ENCODE assay signal across 1 cellular context in the genomic region with DNA sequence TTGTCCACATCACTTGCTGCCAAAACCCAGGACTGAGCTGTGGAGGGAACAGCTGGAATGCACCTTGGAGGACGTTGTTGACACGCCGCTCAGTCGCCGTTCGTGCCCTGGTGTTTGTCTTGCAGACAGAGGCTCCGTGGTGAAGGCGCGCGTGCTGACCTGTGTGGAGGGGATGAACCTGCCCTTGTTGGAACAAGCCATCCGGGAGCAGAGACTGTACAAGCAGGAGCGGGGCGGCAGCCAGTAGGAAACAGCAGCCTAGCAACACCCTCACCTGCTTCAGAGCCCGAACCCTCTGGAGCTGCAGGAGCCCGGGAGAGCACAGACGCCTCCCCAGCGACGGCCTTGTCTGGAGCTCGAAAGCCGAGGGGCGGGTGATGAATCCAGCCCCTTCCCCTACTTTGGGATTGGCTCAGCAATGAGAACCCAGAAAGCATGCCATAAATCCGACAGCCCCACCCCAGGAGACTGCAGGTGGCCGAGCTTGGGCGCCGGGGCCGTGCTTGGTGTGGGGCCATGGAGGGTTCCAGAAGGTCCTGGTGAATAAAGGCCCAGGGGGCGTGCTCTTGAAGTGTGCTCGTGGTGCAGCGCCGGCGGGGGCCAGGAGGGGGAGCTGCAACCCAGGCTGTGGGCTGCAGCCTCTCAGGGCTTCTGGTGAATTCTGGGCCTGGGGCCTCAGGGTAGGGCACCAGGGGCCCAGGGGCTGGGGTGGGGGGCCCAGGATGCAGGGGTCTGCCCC.
A peak's percentile ranks its signal among the peaks of the same experiment; 100 is the strongest.
TF ChIP-seq lines count a peak whose summit lies in the region.

No MANE protein-coding gene starts in this region.

TF ChIP-seq in HepG2, 621 proteins besides CTCF, POLR2A, EP300 and RAD21 (continued from another document and continues in another):
- TF ChIP-seq, protein P1, sequence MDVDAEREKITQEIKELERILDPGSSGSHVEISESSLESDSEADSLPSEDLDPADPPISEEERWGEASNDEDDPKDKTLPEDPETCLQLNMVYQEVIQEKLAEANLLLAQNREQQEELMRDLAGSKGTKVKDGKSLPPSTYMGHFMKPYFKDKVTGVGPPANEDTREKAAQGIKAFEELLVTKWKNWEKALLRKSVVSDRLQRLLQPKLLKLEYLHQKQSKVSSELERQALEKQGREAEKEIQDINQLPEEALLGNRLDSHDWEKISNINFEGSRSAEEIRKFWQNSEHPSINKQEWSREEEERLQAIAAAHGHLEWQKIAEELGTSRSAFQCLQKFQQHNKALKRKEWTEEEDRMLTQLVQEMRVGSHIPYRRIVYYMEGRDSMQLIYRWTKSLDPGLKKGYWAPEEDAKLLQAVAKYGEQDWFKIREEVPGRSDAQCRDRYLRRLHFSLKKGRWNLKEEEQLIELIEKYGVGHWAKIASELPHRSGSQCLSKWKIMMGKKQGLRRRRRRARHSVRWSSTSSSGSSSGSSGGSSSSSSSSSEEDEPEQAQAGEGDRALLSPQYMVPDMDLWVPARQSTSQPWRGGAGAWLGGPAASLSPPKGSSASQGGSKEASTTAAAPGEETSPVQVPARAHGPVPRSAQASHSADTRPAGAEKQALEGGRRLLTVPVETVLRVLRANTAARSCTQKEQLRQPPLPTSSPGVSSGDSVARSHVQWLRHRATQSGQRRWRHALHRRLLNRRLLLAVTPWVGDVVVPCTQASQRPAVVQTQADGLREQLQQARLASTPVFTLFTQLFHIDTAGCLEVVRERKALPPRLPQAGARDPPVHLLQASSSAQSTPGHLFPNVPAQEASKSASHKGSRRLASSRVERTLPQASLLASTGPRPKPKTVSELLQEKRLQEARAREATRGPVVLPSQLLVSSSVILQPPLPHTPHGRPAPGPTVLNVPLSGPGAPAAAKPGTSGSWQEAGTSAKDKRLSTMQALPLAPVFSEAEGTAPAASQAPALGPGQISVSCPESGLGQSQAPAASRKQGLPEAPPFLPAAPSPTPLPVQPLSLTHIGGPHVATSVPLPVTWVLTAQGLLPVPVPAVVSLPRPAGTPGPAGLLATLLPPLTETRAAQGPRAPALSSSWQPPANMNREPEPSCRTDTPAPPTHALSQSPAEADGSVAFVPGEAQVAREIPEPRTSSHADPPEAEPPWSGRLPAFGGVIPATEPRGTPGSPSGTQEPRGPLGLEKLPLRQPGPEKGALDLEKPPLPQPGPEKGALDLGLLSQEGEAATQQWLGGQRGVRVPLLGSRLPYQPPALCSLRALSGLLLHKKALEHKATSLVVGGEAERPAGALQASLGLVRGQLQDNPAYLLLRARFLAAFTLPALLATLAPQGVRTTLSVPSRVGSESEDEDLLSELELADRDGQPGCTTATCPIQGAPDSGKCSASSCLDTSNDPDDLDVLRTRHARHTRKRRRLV (CRISPR knock-in tag; IDR thresholded peaks at IDR 0.05), result no peak
- peak; percentile 41; the same call in 1 of the 2 replicates for TF ChIP-seq ARNT2 (CRISPR knock-in tag; IDR thresholded peaks at IDR 0.05; ENCODE audit: low read depth)
- TF ChIP-seq ZNF510 (CRISPR knock-in tag; IDR thresholded peaks at IDR 0.05; ENCODE audit: low read depth), result no peak
- peak; percentile 49; the same call in 1 of the 2 replicates for TF ChIP-seq HDAC1 (CRISPR knock-in tag; IDR thresholded peaks at IDR 0.05)
- TF ChIP-seq, protein P2, sequence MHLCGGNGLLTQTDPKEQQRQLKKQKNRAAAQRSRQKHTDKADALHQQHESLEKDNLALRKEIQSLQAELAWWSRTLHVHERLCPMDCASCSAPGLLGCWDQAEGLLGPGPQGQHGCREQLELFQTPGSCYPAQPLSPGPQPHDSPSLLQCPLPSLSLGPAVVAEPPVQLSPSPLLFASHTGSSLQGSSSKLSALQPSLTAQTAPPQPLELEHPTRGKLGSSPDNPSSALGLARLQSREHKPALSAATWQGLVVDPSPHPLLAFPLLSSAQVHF (CRISPR knock-in tag; IDR thresholded peaks at IDR 0.05), result no peak
- no peak for TF ChIP-seq TMF1 (CRISPR knock-in tag; IDR thresholded peaks at IDR 0.05; ENCODE audit: low read depth)
- TF ChIP-seq ZNF549 (CRISPR knock-in tag; IDR thresholded peaks at IDR 0.05), result no peak
- no peak for TF ChIP-seq ZNF180 (CRISPR knock-in tag; IDR thresholded peaks at IDR 0.05; ENCODE audit: borderline replicate concordance, low read depth)
- TF ChIP-seq, protein P3, sequence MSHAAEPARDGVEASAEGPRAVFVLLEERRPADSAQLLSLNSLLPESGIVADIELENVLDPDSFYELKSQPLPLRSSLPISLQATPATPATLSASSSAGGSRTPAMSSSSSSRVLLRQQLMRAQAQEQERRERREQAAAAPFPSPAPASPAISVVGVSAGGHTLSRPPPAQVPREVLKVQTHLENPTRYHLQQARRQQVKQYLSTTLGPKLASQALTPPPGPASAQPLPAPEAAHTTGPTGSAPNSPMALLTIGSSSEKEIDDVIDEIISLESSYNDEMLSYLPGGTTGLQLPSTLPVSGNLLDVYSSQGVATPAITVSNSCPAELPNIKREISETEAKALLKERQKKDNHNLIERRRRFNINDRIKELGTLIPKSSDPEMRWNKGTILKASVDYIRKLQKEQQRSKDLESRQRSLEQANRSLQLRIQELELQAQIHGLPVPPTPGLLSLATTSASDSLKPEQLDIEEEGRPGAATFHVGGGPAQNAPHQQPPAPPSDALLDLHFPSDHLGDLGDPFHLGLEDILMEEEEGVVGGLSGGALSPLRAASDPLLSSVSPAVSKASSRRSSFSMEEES (CRISPR knock-in tag; IDR thresholded peaks at IDR 0.05), result no peak
- TF ChIP-seq, protein P4, sequence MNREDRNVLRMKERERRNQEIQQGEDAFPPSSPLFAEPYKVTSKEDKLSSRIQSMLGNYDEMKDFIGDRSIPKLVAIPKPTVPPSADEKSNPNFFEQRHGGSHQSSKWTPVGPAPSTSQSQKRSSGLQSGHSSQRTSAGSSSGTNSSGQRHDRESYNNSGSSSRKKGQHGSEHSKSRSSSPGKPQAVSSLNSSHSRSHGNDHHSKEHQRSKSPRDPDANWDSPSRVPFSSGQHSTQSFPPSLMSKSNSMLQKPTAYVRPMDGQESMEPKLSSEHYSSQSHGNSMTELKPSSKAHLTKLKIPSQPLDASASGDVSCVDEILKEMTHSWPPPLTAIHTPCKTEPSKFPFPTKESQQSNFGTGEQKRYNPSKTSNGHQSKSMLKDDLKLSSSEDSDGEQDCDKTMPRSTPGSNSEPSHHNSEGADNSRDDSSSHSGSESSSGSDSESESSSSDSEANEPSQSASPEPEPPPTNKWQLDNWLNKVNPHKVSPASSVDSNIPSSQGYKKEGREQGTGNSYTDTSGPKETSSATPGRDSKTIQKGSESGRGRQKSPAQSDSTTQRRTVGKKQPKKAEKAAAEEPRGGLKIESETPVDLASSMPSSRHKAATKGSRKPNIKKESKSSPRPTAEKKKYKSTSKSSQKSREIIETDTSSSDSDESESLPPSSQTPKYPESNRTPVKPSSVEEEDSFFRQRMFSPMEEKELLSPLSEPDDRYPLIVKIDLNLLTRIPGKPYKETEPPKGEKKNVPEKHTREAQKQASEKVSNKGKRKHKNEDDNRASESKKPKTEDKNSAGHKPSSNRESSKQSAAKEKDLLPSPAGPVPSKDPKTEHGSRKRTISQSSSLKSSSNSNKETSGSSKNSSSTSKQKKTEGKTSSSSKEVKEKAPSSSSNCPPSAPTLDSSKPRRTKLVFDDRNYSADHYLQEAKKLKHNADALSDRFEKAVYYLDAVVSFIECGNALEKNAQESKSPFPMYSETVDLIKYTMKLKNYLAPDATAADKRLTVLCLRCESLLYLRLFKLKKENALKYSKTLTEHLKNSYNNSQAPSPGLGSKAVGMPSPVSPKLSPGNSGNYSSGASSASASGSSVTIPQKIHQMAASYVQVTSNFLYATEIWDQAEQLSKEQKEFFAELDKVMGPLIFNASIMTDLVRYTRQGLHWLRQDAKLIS (CRISPR knock-in tag; IDR thresholded peaks at IDR 0.05), result no peak
- 0 out of 2 replicates have a peak, but pooled peaks have one; percentile 75 for TF ChIP-seq ZNF337 (CRISPR knock-in tag; IDR thresholded peaks at IDR 0.05; ENCODE audit: borderline replicate concordance, low read depth)
- 0 out of 2 replicates have a peak, but pooled peaks have one; percentile 56 for TF ChIP-seq KLF12 (CRISPR knock-in tag; IDR thresholded peaks at IDR 0.05; ENCODE audit: borderline replicate concordance)
- TF ChIP-seq PTBP1 (IDR thresholded peaks at IDR 0.05; ENCODE audit: low read depth, low read length, poor library complexity, severe bottlenecking), result no peak
- TF ChIP-seq MTF1 (CRISPR knock-in tag; IDR thresholded peaks at IDR 0.05), result no peak
- TF ChIP-seq REPIN1 (CRISPR knock-in tag; IDR thresholded peaks at IDR 0.05; ENCODE audit: borderline replicate concordance, low read depth), result no peak
- peak; percentile 17; the same call in 1 of the 2 replicates for TF ChIP-seq ZNF143 (CRISPR knock-in tag; IDR thresholded peaks at IDR 0.05)
- TF ChIP-seq, protein P5, sequence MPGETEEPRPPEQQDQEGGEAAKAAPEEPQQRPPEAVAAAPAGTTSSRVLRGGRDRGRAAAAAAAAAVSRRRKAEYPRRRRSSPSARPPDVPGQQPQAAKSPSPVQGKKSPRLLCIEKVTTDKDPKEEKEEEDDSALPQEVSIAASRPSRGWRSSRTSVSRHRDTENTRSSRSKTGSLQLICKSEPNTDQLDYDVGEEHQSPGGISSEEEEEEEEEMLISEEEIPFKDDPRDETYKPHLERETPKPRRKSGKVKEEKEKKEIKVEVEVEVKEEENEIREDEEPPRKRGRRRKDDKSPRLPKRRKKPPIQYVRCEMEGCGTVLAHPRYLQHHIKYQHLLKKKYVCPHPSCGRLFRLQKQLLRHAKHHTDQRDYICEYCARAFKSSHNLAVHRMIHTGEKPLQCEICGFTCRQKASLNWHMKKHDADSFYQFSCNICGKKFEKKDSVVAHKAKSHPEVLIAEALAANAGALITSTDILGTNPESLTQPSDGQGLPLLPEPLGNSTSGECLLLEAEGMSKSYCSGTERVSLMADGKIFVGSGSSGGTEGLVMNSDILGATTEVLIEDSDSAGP (CRISPR knock-in tag; IDR thresholded peaks at IDR 0.05; ENCODE audit: borderline replicate concordance), result peak; percentile 68
- TF ChIP-seq ZNF709 (CRISPR knock-in tag; IDR thresholded peaks at IDR 0.05), result no peak
- no peak for TF ChIP-seq NCOR1 (IDR thresholded peaks at IDR 0.05; ENCODE audit: borderline replicate concordance, low read length)
- no peak for TF ChIP-seq ZC3H4 (CRISPR knock-in tag; IDR thresholded peaks at IDR 0.05; ENCODE audit: borderline replicate concordance)
- TF ChIP-seq ZNF567 (CRISPR knock-in tag; IDR thresholded peaks at IDR 0.05; ENCODE audit: borderline replicate concordance), result no peak
- no peak for TF ChIP-seq SOX6 (IDR thresholded peaks at IDR 0.05)
- TF ChIP-seq SOX6 (CRISPR knock-in tag; IDR thresholded peaks at IDR 0.05), result no peak; the same call in 1 of the 2 replicates
- TF ChIP-seq NFE2L1 (CRISPR knock-in tag; IDR thresholded peaks at IDR 0.05; ENCODE audit: borderline replicate concordance), result no peak
- no peak for TF ChIP-seq ZNF552 (CRISPR knock-in tag; IDR thresholded peaks at IDR 0.05; ENCODE audit: borderline replicate concordance)
- TF ChIP-seq, protein P6, sequence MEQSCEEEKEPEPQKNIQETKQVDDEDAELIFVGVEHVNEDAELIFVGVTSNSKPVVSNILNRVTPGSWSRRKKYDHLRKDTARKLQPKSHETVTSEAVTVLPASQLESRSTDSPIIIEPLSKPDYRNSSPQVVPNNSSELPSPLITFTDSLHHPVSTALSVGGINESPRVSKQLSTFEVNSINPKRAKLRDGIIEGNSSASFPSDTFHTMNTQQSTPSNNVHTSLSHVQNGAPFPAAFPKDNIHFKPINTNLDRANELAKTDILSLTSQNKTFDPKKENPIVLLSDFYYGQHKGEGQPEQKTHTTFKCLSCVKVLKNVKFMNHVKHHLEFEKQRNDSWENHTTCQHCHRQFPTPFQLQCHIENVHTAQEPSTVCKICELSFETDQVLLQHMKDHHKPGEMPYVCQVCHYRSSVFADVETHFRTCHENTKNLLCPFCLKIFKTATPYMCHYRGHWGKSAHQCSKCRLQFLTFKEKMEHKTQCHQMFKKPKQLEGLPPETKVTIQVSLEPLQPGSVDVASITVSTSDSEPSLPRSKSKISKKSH (CRISPR knock-in tag; IDR thresholded peaks at IDR 0.05; ENCODE audit: borderline replicate concordance), result peak; percentile 60; the same call in 1 of the 2 replicates
- no peak for TF ChIP-seq HOXA5 (CRISPR knock-in tag; IDR thresholded peaks at IDR 0.05)
- TF ChIP-seq, protein P7, sequence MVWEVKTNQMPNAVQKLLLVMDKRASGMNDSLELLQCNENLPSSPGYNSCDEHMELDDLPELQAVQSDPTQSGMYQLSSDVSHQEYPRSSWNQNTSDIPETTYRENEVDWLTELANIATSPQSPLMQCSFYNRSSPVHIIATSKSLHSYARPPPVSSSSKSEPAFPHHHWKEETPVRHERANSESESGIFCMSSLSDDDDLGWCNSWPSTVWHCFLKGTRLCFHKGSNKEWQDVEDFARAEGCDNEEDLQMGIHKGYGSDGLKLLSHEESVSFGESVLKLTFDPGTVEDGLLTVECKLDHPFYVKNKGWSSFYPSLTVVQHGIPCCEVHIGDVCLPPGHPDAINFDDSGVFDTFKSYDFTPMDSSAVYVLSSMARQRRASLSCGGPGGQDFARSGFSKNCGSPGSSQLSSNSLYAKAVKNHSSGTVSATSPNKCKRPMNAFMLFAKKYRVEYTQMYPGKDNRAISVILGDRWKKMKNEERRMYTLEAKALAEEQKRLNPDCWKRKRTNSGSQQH (CRISPR knock-in tag; IDR thresholded peaks at IDR 0.05; ENCODE audit: low read depth), result no peak
- peak; percentile 77 for TF ChIP-seq ZBTB20 (CRISPR knock-in tag; IDR thresholded peaks at IDR 0.05; ENCODE audit: borderline replicate concordance, low read depth)
- TF ChIP-seq, protein P8, sequence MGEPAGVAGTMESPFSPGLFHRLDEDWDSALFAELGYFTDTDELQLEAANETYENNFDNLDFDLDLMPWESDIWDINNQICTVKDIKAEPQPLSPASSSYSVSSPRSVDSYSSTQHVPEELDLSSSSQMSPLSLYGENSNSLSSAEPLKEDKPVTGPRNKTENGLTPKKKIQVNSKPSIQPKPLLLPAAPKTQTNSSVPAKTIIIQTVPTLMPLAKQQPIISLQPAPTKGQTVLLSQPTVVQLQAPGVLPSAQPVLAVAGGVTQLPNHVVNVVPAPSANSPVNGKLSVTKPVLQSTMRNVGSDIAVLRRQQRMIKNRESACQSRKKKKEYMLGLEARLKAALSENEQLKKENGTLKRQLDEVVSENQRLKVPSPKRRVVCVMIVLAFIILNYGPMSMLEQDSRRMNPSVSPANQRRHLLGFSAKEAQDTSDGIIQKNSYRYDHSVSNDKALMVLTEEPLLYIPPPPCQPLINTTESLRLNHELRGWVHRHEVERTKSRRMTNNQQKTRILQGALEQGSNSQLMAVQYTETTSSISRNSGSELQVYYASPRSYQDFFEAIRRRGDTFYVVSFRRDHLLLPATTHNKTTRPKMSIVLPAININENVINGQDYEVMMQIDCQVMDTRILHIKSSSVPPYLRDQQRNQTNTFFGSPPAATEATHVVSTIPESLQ (CRISPR knock-in tag; conservative IDR thresholded peaks at IDR 0.05), result no peak
- TF ChIP-seq, protein P9, sequence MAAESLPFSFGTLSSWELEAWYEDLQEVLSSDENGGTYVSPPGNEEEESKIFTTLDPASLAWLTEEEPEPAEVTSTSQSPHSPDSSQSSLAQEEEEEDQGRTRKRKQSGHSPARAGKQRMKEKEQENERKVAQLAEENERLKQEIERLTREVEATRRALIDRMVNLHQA (CRISPR knock-in tag; IDR thresholded peaks at IDR 0.05), result no peak
- TF ChIP-seq, protein P10, sequence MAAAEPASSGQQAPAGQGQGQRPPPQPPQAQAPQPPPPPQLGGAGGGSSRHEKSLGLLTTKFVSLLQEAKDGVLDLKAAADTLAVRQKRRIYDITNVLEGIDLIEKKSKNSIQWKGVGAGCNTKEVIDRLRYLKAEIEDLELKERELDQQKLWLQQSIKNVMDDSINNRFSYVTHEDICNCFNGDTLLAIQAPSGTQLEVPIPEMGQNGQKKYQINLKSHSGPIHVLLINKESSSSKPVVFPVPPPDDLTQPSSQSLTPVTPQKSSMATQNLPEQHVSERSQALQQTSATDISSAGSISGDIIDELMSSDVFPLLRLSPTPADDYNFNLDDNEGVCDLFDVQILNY (CRISPR knock-in tag; conservative IDR thresholded peaks at IDR 0.05), result 0 out of 2 replicates have a peak, but pooled peaks have one; percentile 14
- TF ChIP-seq, protein P11, sequence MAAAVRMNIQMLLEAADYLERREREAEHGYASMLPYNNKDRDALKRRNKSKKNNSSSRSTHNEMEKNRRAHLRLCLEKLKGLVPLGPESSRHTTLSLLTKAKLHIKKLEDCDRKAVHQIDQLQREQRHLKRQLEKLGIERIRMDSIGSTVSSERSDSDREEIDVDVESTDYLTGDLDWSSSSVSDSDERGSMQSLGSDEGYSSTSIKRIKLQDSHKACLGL (CRISPR knock-in tag; IDR thresholded peaks at IDR 0.05), result no peak; the same call in 1 of the 2 replicates
